Comparison of ENCODE assay signal across 12 cellular contexts in genomic region chr2:47226124-47227040, GRCh38. TPM values are rescaled to one million over a fixed set of nuclear protein-coding genes. Genes with fewer than 3 reads are reported as not detected.
DNase-seq lines count a peak whose midpoint lies in the region; ATAC-seq and TF ChIP-seq lines count a peak whose summit lies in the region.
"Had no signal": no experiment of that assay in that cellular context is flagged by ENCODE, and none has a peak within 500 bp of the region (broad histone marks: within the 10 kb centered on the region; RNA-seq: fewer than 3 reads in every experiment).

No MANE protein-coding gene starts in this region.

- H3K27me3 ChIP-seq in BE2C = no peaks in the 10 kb centered on the region
- H3K27me3 ChIP-seq in RWPE2 (ENCODE audit: insufficient read depth, poor library complexity, severe bottlenecking) = no peaks in the 10 kb centered on the region

- no peak overlapping the region for H3K4me3 Mint-ChIP-seq in memory B cell
- H3K4me3 Mint-ChIP-seq: dendritic cell treated with granulocyte-macrophage colony-stimulating factor and Interleukin-4, amounts not matched to agents 40 ng/mL and 50 ng/mL, for 4 days; stimulated activated naive CD8-positive, alpha-beta T cell treated with anti-CD3 and anti-CD28 coated beads, Interleukin-15, Interleukin-2, amounts not matched to agents 100 ng/mL and 50 ng/mL, for 24 hours had no signal

- peaks cover 10% of the 10 kb centered on the region for H3K4me1 Mint-ChIP-seq in memory B cell

- H3K27ac ChIP-seq in RWPE2 (ENCODE audit: poor library complexity, severe bottlenecking) = peak overlapping the region; percentile 22

- no peak for TF ChIP-seq CTCF in BE2C (IDR thresholded peaks at IDR 0.05; ENCODE audit: low read depth, low read length)
- TF ChIP-seq CTCF in RWPE2 (IDR thresholded peaks at IDR 0.05; ENCODE audit: poor library complexity, severe bottlenecking) = no peak

- no peaks in the 10 kb centered on the region for H3K36me3 ChIP-seq in BE2C
- no peaks in the 10 kb centered on the region for H3K36me3 ChIP-seq in RWPE2 (ENCODE audit: low read depth)

- DNase-seq in BE2C = peak; percentile 58
- peak; percentile 93 for DNase-seq in NCI-H1105 treated with DMSO at 0.1 percent for 48 hours (lab: John Stamatoyannopoulos, UW)
- no peak for DNase-seq in RWPE2 (ENCODE audit: low spot score)
- peak in 1 of 2 donors; percentile 12 for DNase-seq in memory B cell (ENCODE audit: low spot score in 2 of 2)
- no peak for DNase-seq in GDM1 (lab: John Stamatoyannopoulos, UW)
- no peak for DNase-seq in amygdala (lab: John Stamatoyannopoulos, UW)
- no peak for DNase-seq in ACHN
- no peak for DNase-seq in anterior cingulate cortex (lab: John Stamatoyannopoulos, UW)
- DNase-seq: H7; stimulated activated CD4-positive, alpha-beta T cell treated with anti-CD3 and anti-CD28 coated beads, Interleukin-12 subunit alpha, Interleukin-12 subunit beta, amount 100 ng/mL, for 4 hours had no signal

- H3K4me3 ChIP-seq in BE2C (ENCODE audit: low read depth, low read length) = peak overlapping the region; percentile 31; the same call in 1 of the 2 replicates
- H3K4me3 ChIP-seq in RWPE2 (ENCODE audit: severe bottlenecking) = no peak overlapping the region

- H3K27me3 Mint-ChIP-seq in memory B cell = no peaks in the 10 kb centered on the region
- H3K27me3 Mint-ChIP-seq: stimulated activated naive CD8-positive, alpha-beta T cell treated with anti-CD3 and anti-CD28 coated beads, Interleukin-15, Interleukin-2, amounts not matched to agents 100 ng/mL and 50 ng/mL, for 24 hours had no signal

- in situ Hi-C loops in ACHN (cut with HindIII; ENCODE audit: low pct_ligation_motif_present, low pct_unique_long_range_greater_than_20kb, low sequenced_read_pairs) = no loop called here

- H3K9me3 Mint-ChIP-seq in memory B cell = no peaks in the 10 kb centered on the region
- H3K9me3 Mint-ChIP-seq: dendritic cell treated with granulocyte-macrophage colony-stimulating factor and Interleukin-4, amounts not matched to agents 40 ng/mL and 50 ng/mL, for 4 days; stimulated activated naive CD8-positive, alpha-beta T cell treated with anti-CD3 and anti-CD28 coated beads, Interleukin-15, Interleukin-2, amounts not matched to agents 100 ng/mL and 50 ng/mL, for 24 hours had no signal

- H3K4me1 ChIP-seq in BE2C (peaks cover 40% of the 10 kb centered on the region), RWPE2 (ENCODE audit: insufficient read depth, poor library complexity, severe bottlenecking) (peaks cover 16% of the 10 kb centered on the region)

- no peaks in the 10 kb centered on the region for H3K36me3 Mint-ChIP-seq in memory B cell

- ATAC-seq in RWPE2 (ENCODE audit: low read depth) (no peak), memory B cell (ENCODE audit: low read depth) (peak; percentile 99)

- H3K9me3 ChIP-seq in BE2C = no peaks in the 10 kb centered on the region
- no peaks in the 10 kb centered on the region for H3K9me3 ChIP-seq in RWPE2 (ENCODE audit: severe bottlenecking)

- H3K27ac Mint-ChIP-seq in memory B cell = peak overlapping the region; percentile 3
- H3K27ac Mint-ChIP-seq: dendritic cell treated with granulocyte-macrophage colony-stimulating factor and Interleukin-4, amounts not matched to agents 40 ng/mL and 50 ng/mL, for 4 days; stimulated activated naive CD8-positive, alpha-beta T cell treated with anti-CD3 and anti-CD28 coated beads, Interleukin-15, Interleukin-2, amounts not matched to agents 100 ng/mL and 50 ng/mL, for 24 hours had no signal

RNA-seq across cellular contexts. Expression of gene CALM2, which starts 50.1 kb away (rescaled TPM):
- polyA plus RNA-seq in BE2C (2012; ENCODE audit: insufficient read depth, insufficient read length, low read depth) = 2,068 TPM

Comparison
In these comparisons a context has a peak if more than half of its experiments do, and no peak if none do; other contexts are left out.
1. DNase-seq: peak in BE2C (single experiment) and NCI-H1105 treated with DMSO at 0.1 percent for 48 hours (single experiment); none in RWPE2 (single experiment), GDM1 (single experiment), amygdala (0 of 56), ACHN (single experiment) and anterior cingulate cortex (0 of 58).